In genomic region chrX:149487292-149487691, GRCh38 we compare ENCODE assay signal across 9 cellular contexts. TPM values are rescaled to one million over a fixed set of nuclear protein-coding genes. Genes with fewer than 3 reads are reported as not detected.
DNase-seq lines count a peak whose midpoint lies in the region; ATAC-seq, FAIRE-seq and TF ChIP-seq lines count a peak whose summit lies in the region.
"Had no signal": no experiment of that assay in that cellular context is flagged by ENCODE, and none has a peak within 500 bp of the region (broad histone marks: within the 10 kb centered on the region; RNA-seq: fewer than 3 reads in every experiment).

No MANE protein-coding gene starts in this region.

- CTCF ChIA-PET in A549 (lab: Yijun Ruan, JAX) (interaction anchor here (0.8 to 2.7 kb wide), 3 partner anchors 9 to 54 kb away, joined by 3 to 8 read pairs (median 3); no protein-coding TSS in a partner anchor), H1 (lab: Charles Lee; ENCODE audit: partially characterized antibody) (interaction anchor here (1.3 to 2.7 kb wide), 5 partner anchors 8 to 945 kb away, joined by 3 to 5 read pairs (median 4); partner anchors contain the start of gene IDS)

- H3K56ac ChIP-seq in H1 (replicated peaks; ENCODE audit: insufficient read length, low read depth, low read length): no peak overlapping the region

- H3K4ac ChIP-seq in H1 (replicated peaks; ENCODE audit: insufficient read length, low read depth, low read length): no peak overlapping the region

- H3K9me3 ChIP-seq in A549 (no peaks in the 10 kb centered on the region), H1 (ENCODE audit: insufficient read depth in 2 of 2, low read depth in 1 of 2, low read length in 1 of 2) (no peaks in the 10 kb centered on the region)
- H3K9me3 ChIP-seq: testis had no signal

- FAIRE-seq in A549 (lab: Jason Lieb, UNC): no peak
- FAIRE-seq in H1 (lab: Jason Lieb, UNC): no peak

- no peak overlapping the region for H3K14ac ChIP-seq in H1 (ENCODE audit: insufficient read length)

- no peak overlapping the region for H2AFZ ChIP-seq in H1 (ENCODE audit: low read length)

- no peak overlapping the region for H3K9ac ChIP-seq in H1 (replicated peaks in 1 of 4; ENCODE audit: extremely low read depth in 1 of 4, low read depth in 3 of 4, low read length in 3 of 4)

- peak; percentile 20; the same call in 1 of the 3 replicates for TF ChIP-seq CTCF in A549 (IDR thresholded peaks at IDR 0.05)
- peak; percentile 42 for TF ChIP-seq CTCF in GM12873 (IDR thresholded peaks at IDR 0.05; ENCODE audit: insufficient read depth, low read depth, low read length, missing control alignments)
- peak; percentile 9 to 43 (median 10); a peak in 2 of 4 replicates for TF ChIP-seq CTCF in H1 (IDR thresholded peaks at IDR 0.05; ENCODE audit: control extremely low read depth in 1 of 3, insufficient read depth in 1 of 3, low read depth in 1 of 3, low read length in 3 of 3)

- H3K23me2 ChIP-seq in H1 (ENCODE audit: low read depth, low read length): no peaks in the 10 kb centered on the region

- H3K4me1 ChIP-seq in A549 (peaks cover 12% of the 10 kb centered on the region), H1 (replicated peaks in 1 of 4; ENCODE audit: control insufficient read depth in 3 of 4, insufficient read depth in 4 of 4, low read length in 3 of 4) (no peaks in the 10 kb centered on the region)
- H3K4me1 ChIP-seq: testis had no signal

- no peak overlapping the region for H2BK12ac ChIP-seq in H1 (ENCODE audit: low read depth, low read length)

- H2BK20ac ChIP-seq in H1 (ENCODE audit: low read length): no peak overlapping the region

- H4K8ac ChIP-seq in H1 (ENCODE audit: extremely low read depth, insufficient read depth, low read length): no peak overlapping the region

- H2BK15ac ChIP-seq in H1 (ENCODE audit: low read length): no peak overlapping the region

- H3K4me3 ChIP-seq in A549: no peak overlapping the region
- H3K4me3 ChIP-seq in H1 (ENCODE audit: extremely low read depth in 1 of 4, insufficient read depth in 2 of 4, low read depth in 3 of 4, low read length in 4 of 4): no peak overlapping the region
- H3K4me3 ChIP-seq: testis had no signal

- ATAC-seq in A549 (peak; percentile 71 to 76), HG03457 (IDR thresholded peaks at IDR 0.05; ENCODE audit: unreplicated experiment) (no peak)

- DNase-seq in A549 (ENCODE audit: low read depth in 1 of 2, low spot score in 1 of 2): peak; percentile 25 to 33
- peak; percentile 31 for DNase-seq in NAMALWA (ENCODE audit: low spot score)
- DNase-seq in H1 (ENCODE audit: low read depth in 1 of 2, low spot score in 2 of 2): no peak
- DNase-seq in T-helper 9 cell: no peak
- DNase-seq in NCI-H1092 (lab: John Stamatoyannopoulos, UW): no peak
- no peak for DNase-seq in effector CD8-positive, alpha-beta T cell (lab: John Stamatoyannopoulos, UW)
- DNase-seq: testis had no signal

- H4K91ac ChIP-seq in H1 (replicated peaks; ENCODE audit: insufficient read length, low read length): no peak overlapping the region

- H4K20me1 ChIP-seq in H1 (replicated peaks in 1 of 2; ENCODE audit: control insufficient read depth in 1 of 2, insufficient read depth in 2 of 2, low read length in 2 of 2): no peaks in the 10 kb centered on the region

- no peak for TF ChIP-seq POLR2A in A549 (IDR thresholded peaks at IDR 0.05; ENCODE audit: low read length)
- no peak for TF ChIP-seq POLR2A in H1 (IDR thresholded peaks at IDR 0.05; ENCODE audit: control extremely low read depth in 1 of 2, low read depth in 2 of 2, low read length in 2 of 2)

- no peak overlapping the region for H2AK5ac ChIP-seq in H1 (ENCODE audit: low read depth, low read length)

- TF ChIP-seq EP300 in A549 (IDR thresholded peaks at IDR 0.05): no peak
- TF ChIP-seq EP300 in H1 (IDR thresholded peaks at IDR 0.05; ENCODE audit: borderline replicate concordance in 1 of 2, low read depth in 2 of 2, low read length in 2 of 2): no peak

- H2BK5ac ChIP-seq in H1 (ENCODE audit: low read depth, low read length): no peak overlapping the region

- no peaks in the 10 kb centered on the region for H3K79me1 ChIP-seq in H1 (ENCODE audit: low read depth, low read length)

- H2BK120ac ChIP-seq in H1 (replicated peaks; ENCODE audit: low read depth, low read length): no peak overlapping the region

- no peak overlapping the region for H3K18ac ChIP-seq in H1 (ENCODE audit: extremely low read depth, low read length)

- H4K5ac ChIP-seq in H1 (ENCODE audit: insufficient read length, low read depth, low read length): no peak overlapping the region

- H3K27ac ChIP-seq in A549 (no peak overlapping the region), H1 (ENCODE audit: low read depth, low read length) (no peak overlapping the region)
- H3K27ac ChIP-seq: testis had no signal

- WGBS in A549 (ENCODE audit: missing lambda C conversion rate): 67% methylated on average over 6 of the region's 6 CpGs
- WGBS in H1 (ENCODE audit: extremely low coverage in 1 of 2, insufficient coverage in 1 of 2, insufficient read length in 1 of 2, insufficient replicate concordance in 2 of 2, low coverage in 1 of 2, low lambda C conversion rate in 2 of 2, missing lambda C conversion rate in 1 of 2), 2 experiments: 91% methylated on average over 6 of the region's 6 CpGs; no CpG with 5 or more reads in 1 of the 2 experiments

- H3K36me3 ChIP-seq in H1 (ENCODE audit: control insufficient read depth in 2 of 4, insufficient read depth in 4 of 4, low read length in 3 of 4): peaks cover 0 to 7% (median 3%) of the 10 kb centered on the region in 4 experiments; a peak in 4 of 8 replicates

- H3K4me2 ChIP-seq in A549 (no peak overlapping the region), H1 (ENCODE audit: insufficient read depth in 1 of 2, low read depth in 2 of 2, low read length in 2 of 2) (no peak overlapping the region)

- TF ChIP-seq RAD21 in A549 (conservative IDR thresholded peaks at IDR 0.05 in 1 of 2, IDR thresholded peaks at IDR 0.05 in 1 of 2) (no peak), H1 (IDR thresholded peaks at IDR 0.05 in 1 of 2, conservative IDR thresholded peaks at IDR 0.05 in 1 of 2; ENCODE audit: low read depth in 2 of 2, low read length in 2 of 2) (peak; percentile 37 to 48; a peak in 3 of 4 replicates)

- H3K27me3 ChIP-seq in H1 (replicated peaks in 1 of 4; ENCODE audit: control insufficient read depth in 3 of 4, extremely low read depth in 1 of 4, insufficient read depth in 3 of 4, low read length in 3 of 4): no peaks in the 10 kb centered on the region
- H3K27me3 ChIP-seq: testis had no signal

- H3K79me2 ChIP-seq in H1 (ENCODE audit: control insufficient read depth in 1 of 2, insufficient read depth in 2 of 2, low read length in 2 of 2): no peaks in the 10 kb centered on the region

- POLR2A ChIA-PET in A549 (lab: Yijun Ruan, JAX): no interaction called here
- POLR2A ChIA-PET in H1 (lab: Charles Lee; ENCODE audit: partially characterized antibody): interaction anchor here (0.6 kb wide), 1 partner anchor 25 kb away, joined by 3 read pairs; no protein-coding TSS in a partner anchor

- no peak overlapping the region for H3K23ac ChIP-seq in H1 (ENCODE audit: insufficient read length)

TF ChIP-seq in A549, 52 proteins besides CTCF, POLR2A, EP300 and RAD21 (continues in another document):
- no peak for TF ChIP-seq MYC (IDR thresholded peaks at IDR 0.05; ENCODE audit: borderline replicate concordance, low read length)
- no peak for TF ChIP-seq HDAC2 (IDR thresholded peaks at IDR 0.05)
- TF ChIP-seq HOXB5 (CRISPR knock-in tag; IDR thresholded peaks at IDR 0.05): no peak
- TF ChIP-seq CBX8 (IDR thresholded peaks at IDR 0.05): no peak
- no peak for TF ChIP-seq TFCP2L1 (CRISPR knock-in tag; IDR thresholded peaks at IDR 0.05)
- no peak for TF ChIP-seq HOXB13 (CRISPR knock-in tag; IDR thresholded peaks at IDR 0.05; ENCODE audit: low read depth)

TF ChIP-seq in H1, 55 proteins besides CTCF, POLR2A, EP300 and RAD21 (continues in another document):
- no peak for TF ChIP-seq SRF (IDR thresholded peaks at IDR 0.05; ENCODE audit: low read depth, low read length)
- no peak for TF ChIP-seq CHD2 (IDR thresholded peaks at IDR 0.05; ENCODE audit: low read length)
- TF ChIP-seq RXRA (IDR thresholded peaks at IDR 0.05; ENCODE audit: insufficient read depth, low read depth, low read length): no peak

RNA-seq across cellular contexts. Expression of gene IDS, which starts 17.8 kb away (rescaled TPM):
- polyA plus RNA-seq in A549 (2011; rRNA removed) (120 and 135 TPM in 2 replicates), A549 (2017; fragmentation: RNase III; extraction: RNeasy Plus Mini Kit Qiagen cat#74134 plus additional on column Dnase treatment) (40.6 to 46.8 TPM (median 44.5 TPM) in 3 replicates), H1 (2011; rRNA removed) (17.9 and 20.7 TPM in 2 replicates)
- 65.4 and 82.6 TPM in 2 replicates for polyA plus RNA-seq in A549 (2012; cell fraction: cytosol; rRNA removed)
- polyA plus RNA-seq in A549 (2012; cell fraction: nucleus; rRNA removed): 51.1 and 56.5 TPM in 2 replicates
- polyA minus RNA-seq in A549 (2011; rRNA and poly(A)+ RNA removed): 130 and 171 TPM in 2 replicates
- total RNA-seq in H1 (2021; fragmentation: NEBNext Ultra II Directional; extraction: Animal tissue kit (Norgen Biotek cat#: 25700)): 18.0 and 19.9 TPM in 2 replicates
- 13.1 TPM for polyA plus RNA-seq in H1 (2011; cell fraction: cytosol; rRNA removed)
- polyA plus RNA-seq in H1 (2011; cell fraction: nucleus; rRNA removed): 61.6 TPM
- polyA plus RNA-seq in H1 (2012, experiment 1 of 2): 13.3 to 19.4 TPM (median 15.5 TPM) in 4 replicates
- 8.5 TPM for polyA plus RNA-seq in H1 (2012, experiment 2 of 2)
- polyA plus RNA-seq in H1 (2013, experiment 1 of 2): 23.0 TPM
- polyA plus RNA-seq in H1 (2013, experiment 2 of 2): 19.6 TPM
- polyA minus RNA-seq in H1 (2011; rRNA and poly(A)+ RNA removed): 31.2 and 54.4 TPM in 2 replicates
- 16.1 TPM for polyA minus RNA-seq in H1 (2011; cell fraction: cytosol; rRNA and poly(A)+ RNA removed)
- polyA minus RNA-seq in H1 (2011; cell fraction: nucleus; rRNA and poly(A)+ RNA removed): 42.4 TPM

RNA-seq across cellular contexts. Expression of gene EOLA1, which starts 53.5 kb away (rescaled TPM):
- polyA plus RNA-seq in A549 (2011; rRNA removed): 23.3 and 26.0 TPM in 2 replicates
- 15.5 and 16.2 TPM in 2 replicates for polyA plus RNA-seq in A549 (2012; cell fraction: cytosol; rRNA removed)
- 16.5 and 17.1 TPM in 2 replicates for polyA plus RNA-seq in A549 (2012; cell fraction: nucleus; rRNA removed)
- polyA plus RNA-seq in A549 (2017; fragmentation: RNase III; extraction: RNeasy Plus Mini Kit Qiagen cat#74134 plus additional on column Dnase treatment): 14.5 to 16.9 TPM (median 16.4 TPM) in 3 replicates
- polyA minus RNA-seq in A549 (2011; rRNA and poly(A)+ RNA removed): 11.8 and 12.7 TPM in 2 replicates
- 7.2 and 7.6 TPM in 2 replicates for total RNA-seq in H1 (2021; fragmentation: NEBNext Ultra II Directional; extraction: Animal tissue kit (Norgen Biotek cat#: 25700))
- polyA plus RNA-seq in H1 (2011; rRNA removed): 3.3 and 5.4 TPM in 2 replicates
- polyA plus RNA-seq in H1 (2011; cell fraction: cytosol; rRNA removed): 5.1 TPM
- polyA plus RNA-seq in H1 (2011; cell fraction: nucleus; rRNA removed): 5.3 TPM
- 6.4 to 8.1 TPM (median 7.5 TPM) in 4 replicates for polyA plus RNA-seq in H1 (2012, experiment 1 of 2)
- polyA plus RNA-seq in H1 (2012, experiment 2 of 2): 7.9 TPM
- polyA plus RNA-seq in H1 (2013, experiment 1 of 2): 3.1 TPM
- polyA plus RNA-seq in H1 (2013, experiment 2 of 2): 3.1 TPM
- 4.7 and 12.0 TPM in 2 replicates for polyA minus RNA-seq in H1 (2011; rRNA and poly(A)+ RNA removed)
- polyA minus RNA-seq in H1 (2011; cell fraction: cytosol; rRNA and poly(A)+ RNA removed): 4.6 TPM
- 6.5 TPM for polyA minus RNA-seq in H1 (2011; cell fraction: nucleus; rRNA and poly(A)+ RNA removed)

Comparison
In these comparisons a context has a peak if more than half of its experiments do, and no peak if none do; other contexts are left out.
1. DNase-seq: peak in A549 (2 of 2) and NAMALWA (single experiment); none in H1 (0 of 2), T-helper 9 cell (single experiment), NCI-H1092 (single experiment) and effector CD8-positive, alpha-beta T cell (single experiment).
2. Of the 18 proteins assayed by ChIP-seq in both H1 and A549: peak only in H1: RAD21; only in A549: none; in both: CTCF; in neither: 16.
3. Peak in every context shown above with its lines, with median percentiles within 50 percentile points of each other: CTCF ChIP-seq.